ENCODE assay signal across 30 cellular contexts in the genomic region with DNA sequence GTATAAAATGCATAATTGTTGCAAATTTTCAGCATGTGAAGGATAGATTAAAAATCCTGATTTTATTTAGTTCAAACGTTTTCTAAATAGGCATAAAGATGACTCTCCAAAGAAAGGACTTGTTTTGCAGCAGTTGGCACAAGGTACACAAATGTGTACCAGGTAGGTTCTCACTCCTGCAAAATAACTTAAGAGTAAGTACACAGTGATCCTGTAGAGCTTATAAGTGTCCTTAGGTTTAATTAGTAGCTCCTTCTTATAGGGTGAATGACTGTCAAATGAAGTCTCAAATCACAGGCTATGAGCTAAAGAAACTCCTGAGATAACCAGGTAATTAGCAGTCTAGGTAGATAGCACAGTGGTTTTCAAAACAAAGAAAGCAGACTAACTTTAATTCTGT.
"Had no signal": no experiment of that assay in that cellular context is flagged by ENCODE, and none has a peak within 500 bp of the region (broad histone marks: within the 10 kb centered on the region; RNA-seq: fewer than 3 reads in every experiment).

No MANE protein-coding gene starts in this region.

- H3K4me3 ChIP-seq: adrenal gland, ascending aorta, breast epithelium, cardiac muscle cell, colonic mucosa, esophagus squamous epithelium, gastroesophageal sphincter, heart right ventricle had no signal

- H3K4me1 ChIP-seq: adrenal gland, ascending aorta, breast epithelium, colonic mucosa, esophagus squamous epithelium, gastroesophageal sphincter, heart right ventricle had no signal

- DNase-seq: activated CD4-positive, alpha-beta memory T cell treated with anti-CD3 and anti-CD28 coated beads for 36 hours; activated CD4-positive, alpha-beta T cell treated with anti-CD3 and anti-CD28 coated beads for 36 hours; activated CD4-positive, alpha-beta T cell treated with anti-CD3 and anti-CD28 coated beads, Interleukin-2, amount 10 ng/mL, durations not matched to agents 24 days and 14 days; activated CD4-positive, CD25-positive, alpha-beta regulatory T cell; activated CD4-positive, CD25-positive, alpha-beta regulatory T cell treated with anti-CD3 and anti-CD28 coated beads, Interleukin-2, amount 50 U/mL, for 72 hours; activated CD8-positive, alpha-beta memory T cell treated with anti-CD3 and anti-CD28 coated beads, Interleukin-2, amount 10 ng/mL, durations not matched to agents 7 days and 5 days; activated CD8-positive, alpha-beta memory T cell treated with anti-CD3 and anti-CD28 coated beads, Interleukin-2, amount 50 U/mL, for 4 hours; activated CD8-positive, alpha-beta T cell treated with anti-CD3 and anti-CD28 coated beads, Interleukin-2, amount 10 ng/mL, durations not matched to agents 7 days and 5 days; activated effector memory CD4-positive, alpha-beta T cell treated with anti-CD3 and anti-CD28 coated beads, Interleukin-2, amount 50 U/mL, for 16 hours; activated naive CD4-positive, alpha-beta T cell treated with anti-CD3 and anti-CD28 coated beads for 36 hours; activated naive CD8-positive, alpha-beta T cell treated with anti-CD3 and anti-CD28 coated beads for 36 hours; activated naive CD8-positive, alpha-beta T cell treated with anti-CD3 and anti-CD28 coated beads, Interleukin-2, amount 50 U/mL, for 24 hours; activated T-cell treated with anti-CD3 and anti-CD28 coated beads, Interleukin-2, amount 50 U/mL, for 1 hour; activated T-cell treated with anti-CD3 and anti-CD28 coated beads, Interleukin-2, amount 50 U/mL, for 48 hours; adrenal gland; central memory CD4-positive, alpha-beta T cell; cerebellar nuclear complex; colonic mucosa; effector CD8-positive, alpha-beta T cell; esophagus squamous epithelium; foreskin melanocyte; heart right ventricle; T-helper 2 cell had no signal

- H3K9me3 ChIP-seq: adrenal gland, ascending aorta, breast epithelium, colonic mucosa, gastroesophageal sphincter, heart right ventricle had no signal

- FAIRE-seq: endometrium, endothelial cell of umbilical vein had no signal

- H3K36me3 ChIP-seq: adrenal gland, ascending aorta, breast epithelium, cardiac muscle cell, colonic mucosa, esophagus squamous epithelium, gastroesophageal sphincter, heart right ventricle had no signal

- H3K27ac ChIP-seq: adrenal gland, ascending aorta, breast epithelium, cardiac muscle cell, colonic mucosa, epithelial cell of prostate, esophagus squamous epithelium, gastroesophageal sphincter, heart right ventricle had no signal

- H3K27me3 ChIP-seq: adrenal gland, ascending aorta, breast epithelium, cardiac muscle cell, colonic mucosa, esophagus squamous epithelium, gastroesophageal sphincter, heart right ventricle had no signal

- ATAC-seq: activated CD4-positive, alpha-beta T cell treated with anti-CD3 and anti-CD28 coated beads for 36 hours; activated CD8-positive, alpha-beta memory T cell treated with anti-CD3 and anti-CD28 coated beads, Interleukin-2, amount 10 ng/mL, durations not matched to agents 7 days and 5 days; activated CD8-positive, alpha-beta T cell treated with anti-CD3 and anti-CD28 coated beads, Interleukin-2, amount 10 ng/mL, durations not matched to agents 7 days and 5 days; activated naive CD8-positive, alpha-beta T cell treated with anti-CD3 and anti-CD28 coated beads, Interleukin-2, amount 50 U/mL, for 24 hours; gastroesophageal sphincter; heart right ventricle had no signal
